Comparison of ENCODE assay signal across 24 cellular contexts in genomic region chr3:129056832-129057231, GRCh38. TPM values are rescaled to one million over a fixed set of nuclear protein-coding genes. Genes with fewer than 3 reads are reported as not detected.
A peak's percentile ranks its signal among the peaks of the same experiment; 100 is the strongest.
DNase-seq lines count a peak whose midpoint lies in the region; ATAC-seq, FAIRE-seq and TF ChIP-seq lines count a peak whose summit lies in the region.
"Had no signal": no experiment of that assay in that cellular context is flagged by ENCODE, and none has a peak within 500 bp of the region (broad histone marks: within the 10 kb centered on the region; RNA-seq: fewer than 3 reads in every experiment).

No MANE protein-coding gene starts in this region.

- no peaks in the 10 kb centered on the region for H3F3A ChIP-seq in Loucy (ENCODE audit: low read depth)

- no peaks in the 10 kb centered on the region for H3K27me3 ChIP-seq in BLaER1
- no peaks in the 10 kb centered on the region for H3K27me3 ChIP-seq in Loucy (ENCODE audit: insufficient read depth, low read length, poor library complexity, severe bottlenecking)
- H3K27me3 ChIP-seq in K562 (ENCODE audit: control insufficient read depth in 2 of 2, insufficient read depth in 2 of 2, low read length in 2 of 2), result no peaks in the 10 kb centered on the region
- no peaks in the 10 kb centered on the region for H3K27me3 ChIP-seq in prostate gland (replicated peaks; ENCODE audit: insufficient read depth)

- peak; percentile 35 for ATAC-seq in K562

- H2AFZ ChIP-seq in Loucy (ENCODE audit: low read length), result 0 out of 2 replicates have a peak overlapping the region, but pooled peaks have one; percentile 25
- no peak overlapping the region; the same call in 1 of the 2 replicates for H2AFZ ChIP-seq in K562 (ENCODE audit: low read depth, low read length)
- no peak overlapping the region for H2AFZ ChIP-seq in OCI-LY7 (ENCODE audit: low read length)
- H2AFZ ChIP-seq: GM23248, PC-9 had no signal

- POLR2A ChIA-PET in K562 (lab: Yijun Ruan, JAX), result interaction anchor here (0.8 kb wide), 1 partner anchor 39 kb away, joined by 3 read pairs; no protein-coding TSS in a partner anchor
- POLR2A ChIA-PET in OCI-LY7 (lab: Charles Lee), result no interaction called here

- no peaks in the 10 kb centered on the region for H3K9me3 ChIP-seq in BLaER1
- H3K9me3 ChIP-seq in Loucy (ENCODE audit: insufficient read depth, low read depth, low read length), result no peaks in the 10 kb centered on the region
- H3K9me3 ChIP-seq in K562 (replicated peaks; ENCODE audit: control insufficient read depth, insufficient read depth, low read depth, low read length), result no peaks in the 10 kb centered on the region
- H3K9me3 ChIP-seq in prostate gland, result no peaks in the 10 kb centered on the region
- H3K9me3 ChIP-seq in OCI-LY7 (ENCODE audit: low read length), result no peaks in the 10 kb centered on the region
- H3K9me3 ChIP-seq: BLaER1 treated with 17β-estradiol and CSF1 and Interleukin-3, amounts not matched to agents 10 nM and 100 nM had no signal

- H3K9me1 ChIP-seq in K562 (ENCODE audit: control insufficient read depth, insufficient read depth, low read length), result no peaks in the 10 kb centered on the region

- H4K20me1 ChIP-seq in BLaER1 (no peaks in the 10 kb centered on the region), Loucy (ENCODE audit: insufficient read depth, low read length, poor library complexity, severe bottlenecking) (no peaks in the 10 kb centered on the region), K562 (replicated peaks; ENCODE audit: control insufficient read depth, insufficient read depth, low read length) (no peaks in the 10 kb centered on the region), OCI-LY7 (ENCODE audit: insufficient read depth, low read length) (no peaks in the 10 kb centered on the region)

- DNase-seq in K562 (ENCODE audit: extremely low read depth in 1 of 4, low spot score in 3 of 4) (peak in 2 of 4 experiments; percentile 53 to 55), erythroblast (lab: John Stamatoyannopoulos, UW) (peak; percentile 85 to 95), prostate gland (ENCODE audit: low spot score) (no peak), SIG-M5 treated with dmso at 0.1 percent for 504 hours (lab: John Stamatoyannopoulos, UW; ENCODE audit: unreplicated experiment) (no peak), OCI-LY7 (ENCODE audit: low spot score) (no peak), NCI-H2081 (lab: John Stamatoyannopoulos, UW) (no peak)
- DNase-seq: CD8-positive, alpha-beta memory T cell; DMS53; GM23248; HCEC 1CT; KBM-7; MV-4-11; NCI-H1694 treated with DMSO at 0.1 percent for 48 hours; NCI-H2107; NCI-H2227 treated with DMSO at 0.1 percent for 48 hours; NCI-H510A treated with DMSO at 0.1 percent for 48 hours; NCI-H774; PC-9; SIG-M5 had no signal

- TF ChIP-seq CTCF in Loucy (conservative IDR thresholded peaks at IDR 0.05; ENCODE audit: low read length) (no peak), K562 (IDR thresholded peaks at IDR 0.05 in 2 of 3, conservative IDR thresholded peaks at IDR 0.05 in 1 of 3; ENCODE audit: insufficient read depth in 2 of 3, low read depth in 1 of 3, low read length in 3 of 3) (no peak), prostate gland (IDR thresholded peaks at IDR 0.05) (no peak), OCI-LY7 (conservative IDR thresholded peaks at IDR 0.05; ENCODE audit: low read length) (no peak)

- peak; percentile 52 for FAIRE-seq in K562 (lab: Jason Lieb, UNC)

- H3K9me2 ChIP-seq in Loucy (replicated peaks; ENCODE audit: low read depth, low read length), result no peaks in the 10 kb centered on the region
- H3K9me2 ChIP-seq in OCI-LY7 (ENCODE audit: insufficient read depth, low read length), result no peaks in the 10 kb centered on the region

- TF ChIP-seq POLR2A in K562 (conservative IDR thresholded peaks at IDR 0.05) (no peak), erythroblast (IDR thresholded peaks at IDR 0.05; ENCODE audit: low read length) (peak; percentile 69), prostate gland (IDR thresholded peaks at IDR 0.05) (no peak)

- H3K4me2 ChIP-seq in BLaER1 (peak overlapping the region; percentile 38), Loucy (ENCODE audit: low read depth, low read length, poor library complexity, severe bottlenecking) (no peak overlapping the region), K562 (ENCODE audit: insufficient read depth, low read length) (peak overlapping the region; percentile 47), OCI-LY7 (ENCODE audit: low read length) (no peak overlapping the region)
- H3K4me2 ChIP-seq: PC-9 had no signal

- peaks cover 88% of the 10 kb centered on the region for H3K4me1 ChIP-seq in BLaER1
- H3K4me1 ChIP-seq in Loucy (ENCODE audit: insufficient read depth, low read length, poor library complexity, severe bottlenecking), result peaks cover 3% of the 10 kb centered on the region
- peaks cover 33 to 47% of the 10 kb centered on the region in 2 experiments; a peak in 4 of 5 replicates for H3K4me1 ChIP-seq in K562 (replicated peaks in 1 of 2; ENCODE audit: control insufficient read depth in 2 of 2, insufficient read depth in 2 of 2, low read length in 2 of 2)
- H3K4me1 ChIP-seq in prostate gland (replicated peaks), result peaks cover 17% of the 10 kb centered on the region
- H3K4me1 ChIP-seq in OCI-LY7 (ENCODE audit: insufficient read depth, low read length, poor library complexity, severe bottlenecking), result peaks cover 24% of the 10 kb centered on the region

- BruUV-seq in K562 (replicated peaks; lab: Mats Ljungman, UMichigan), result no TSS peak
- BruUV-seq in OCI-LY7 (replicated peaks; lab: Mats Ljungman, UMichigan), result no TSS peak

- no peak for TF ChIP-seq RAD21 in K562 (CRISPR knock-in tag; conservative IDR thresholded peaks at IDR 0.05 in 1 of 2, IDR thresholded peaks at IDR 0.05 in 1 of 2)

- H3K36me3 ChIP-seq in BLaER1 (no peaks in the 10 kb centered on the region), Loucy (ENCODE audit: insufficient read depth, low read length) (no peaks in the 10 kb centered on the region), K562 (ENCODE audit: control insufficient read depth, insufficient read depth, low read length) (no peaks in the 10 kb centered on the region), prostate gland (no peaks in the 10 kb centered on the region), OCI-LY7 (ENCODE audit: insufficient read depth, low read length) (no peaks in the 10 kb centered on the region)
- H3K36me3 ChIP-seq: BLaER1 treated with 17β-estradiol and CSF1 and Interleukin-3, amounts not matched to agents 10 nM and 100 nM had no signal

- WGBS in K562 (ENCODE audit: insufficient coverage, low coverage, missing lambda C conversion rate), result 0% methylated on average over 1 of the region's 1 CpG
- WGBS in prostate gland, result 48% methylated on average over 1 of the region's 1 CpG

- H3K9ac ChIP-seq in BLaER1, result peak overlapping the region; percentile 31; the same call in 1 of the 2 replicates
- H3K9ac ChIP-seq in Loucy (ENCODE audit: low read depth, low read length, poor library complexity, severe bottlenecking), result no peak overlapping the region
- no peak overlapping the region; a peak in 1 of 4 replicates for H3K9ac ChIP-seq in K562 (ENCODE audit: insufficient read depth in 1 of 2, low read depth in 2 of 2, low read length in 2 of 2)
- H3K9ac ChIP-seq: BLaER1 treated with 17β-estradiol and CSF1 and Interleukin-3, amounts not matched to agents 10 nM and 100 nM; GM23248 had no signal

- H3K27ac ChIP-seq in BLaER1 (peak overlapping the region; percentile 30; the same call in 1 of the 2 replicates), K562 (ENCODE audit: extremely low read depth, low read depth, low read length) (no peak overlapping the region; the same call in 2 of the 3 replicates), prostate gland (peak overlapping the region in 1 of 2 donors; percentile 55), OCI-LY7 (ENCODE audit: low read depth, low read length, poor library complexity, severe bottlenecking) (no peak overlapping the region)
- H3K27ac ChIP-seq: BLaER1 treated with 17β-estradiol and CSF1 and Interleukin-3, amounts not matched to agents 10 nM and 100 nM; GM23248; PC-9; RWPE1 had no signal

- CTCF ChIA-PET in K562 (lab: Yijun Ruan, JAX; ENCODE audit: low intra/inter-chr PET ratio) (no interaction called here), OCI-LY7 (lab: Charles Lee; ENCODE audit: unreplicated experiment) (no interaction called here)

- TF ChIP-seq EP300 in K562 (IDR thresholded peaks at IDR 0.05; ENCODE audit: low read length), result peak; percentile 19; the same call in 1 of the 2 replicates

- intact Hi-C loops in K562 (cut with micrococcal nuclease), result no loop called here
- intact Hi-C loops in prostate gland (cut with DNase I), result loop anchor here (10.0 kb wide), 1 partner anchor 82 kb away; no protein-coding TSS in a partner anchor
- intact Hi-C loops in OCI-LY7 (cut with micrococcal nuclease; ENCODE audit: unreplicated experiment), result no loop called here

- in situ Hi-C loops in K562 (cut with MboI), result no loop called here

- H3K79me2 ChIP-seq in Loucy (ENCODE audit: insufficient read depth, low read length) (no peaks in the 10 kb centered on the region), K562 (ENCODE audit: control insufficient read depth, insufficient read depth, low read length) (no peaks in the 10 kb centered on the region), OCI-LY7 (ENCODE audit: insufficient read depth, low read depth, low read length) (no peaks in the 10 kb centered on the region)

- no peak overlapping the region for H3K4me3 ChIP-seq in BLaER1
- no peak overlapping the region for H3K4me3 ChIP-seq in Loucy (ENCODE audit: low read length, poor library complexity, severe bottlenecking)
- H3K4me3 ChIP-seq in K562, result no peak overlapping the region
- no peak overlapping the region for H3K4me3 ChIP-seq in prostate gland
- H3K4me3 ChIP-seq in OCI-LY7 (ENCODE audit: low read depth, low read length, poor library complexity, severe bottlenecking), result no peak overlapping the region
- H3K4me3 ChIP-seq: BLaER1 treated with 17β-estradiol and CSF1 and Interleukin-3, amounts not matched to agents 10 nM and 100 nM; GM23248; PC-9 had no signal

RNA-seq across cellular contexts. Expression of gene GP9, which starts 3.7 kb away (rescaled TPM):
- not detected in 2 replicates for total RNA-seq in K562 (2011; cell fraction: chromatin; rRNA removed; ENCODE audit: low replicate concordance)
- not detected in 2 replicates for total RNA-seq in K562 (2011; cell fraction: nucleolus; rRNA removed)
- total RNA-seq in K562 (2011; cell fraction: nucleoplasm; rRNA removed), result not detected in 2 replicates
- total RNA-seq in K562 (2014; rRNA removed) (not detected in 2 replicates), K562 (2014; rRNA removed; fragmentation: Illumina TruSeq; extraction: Trizol) (not detected in 2 replicates), K562 (2015; rRNA removed; fragmentation: Illumina TruSeq; extraction: Trizol) (not detected in 2 replicates), K562 (2021) (not detected in 2 replicates), prostate gland (not detected), OCI-LY7 (2022) (not detected in 2 replicates)
- polyA plus RNA-seq in K562 (2011; rRNA removed) (not detected in 2 replicates), K562 (2014; fragmentation: Illumina TruSeq; extraction: Trizol) (not detected in 2 replicates), K562 (2014; fragmentation: Nextera tagmentation; extraction: Ambion mirVana) (not detected), K562 (2014; rRNA removed) (not detected in 2 replicates)
- 0.07 TPM in 1 of 2 replicates, not detected in the other for polyA plus RNA-seq in K562 (2011; cell fraction: cytosol; rRNA removed)
- polyA plus RNA-seq in K562 (2011; cell fraction: nucleus; rRNA removed), result not detected in 2 replicates
- not detected in 2 replicates for polyA plus RNA-seq in K562 (2012)
- not detected in 2 replicates for polyA minus RNA-seq in K562 (2011; rRNA and poly(A)+ RNA removed)
- not detected in 2 replicates for polyA minus RNA-seq in K562 (2011; cell fraction: cytosol; rRNA and poly(A)+ RNA removed)
- not detected in 2 replicates for polyA minus RNA-seq in K562 (2011; cell fraction: nucleus; rRNA and poly(A)+ RNA removed)
- not detected in 2 replicates for total RNA-seq in OCI-LY7 (2014; rRNA removed; shearing (Covaris generic))
- total RNA-seq: A673; CD8-positive, alpha-beta memory T cell; GM23248; PC-9 had no signal
- polyA plus RNA-seq: CD8-positive, alpha-beta memory T cell; GM23248 had no signal

RNA-seq across cellular contexts. Expression of gene EFCC1, which starts 55.7 kb away (rescaled TPM):
- total RNA-seq in K562 (2011; cell fraction: chromatin; rRNA removed; ENCODE audit: low replicate concordance), result not detected in 2 replicates
- total RNA-seq in K562 (2011; cell fraction: nucleolus; rRNA removed), result not detected in 2 replicates
- total RNA-seq in K562 (2011; cell fraction: nucleoplasm; rRNA removed), result not detected in 2 replicates
- total RNA-seq in K562 (2014; rRNA removed), result not detected in 2 replicates
- not detected in 2 replicates for total RNA-seq in K562 (2014; rRNA removed; fragmentation: Illumina TruSeq; extraction: Trizol)
- total RNA-seq in K562 (2015; rRNA removed; fragmentation: Illumina TruSeq; extraction: Trizol), result not detected in 2 replicates
- 0.07 TPM in 1 of 2 replicates, not detected in the other for total RNA-seq in K562 (2021)
- not detected in 2 replicates for polyA plus RNA-seq in K562 (2011; rRNA removed)
- polyA plus RNA-seq in K562 (2011; cell fraction: cytosol; rRNA removed), result not detected in 2 replicates
- polyA plus RNA-seq in K562 (2011; cell fraction: nucleus; rRNA removed), result not detected in 2 replicates
- polyA plus RNA-seq in K562 (2012), result not detected in 2 replicates
- not detected in 2 replicates for polyA plus RNA-seq in K562 (2014; fragmentation: Illumina TruSeq; extraction: Trizol)
- polyA plus RNA-seq in K562 (2014; fragmentation: Nextera tagmentation; extraction: Ambion mirVana), result not detected
- polyA plus RNA-seq in K562 (2014; rRNA removed), result not detected in 2 replicates
- not detected in 2 replicates for polyA minus RNA-seq in K562 (2011; rRNA and poly(A)+ RNA removed)
- polyA minus RNA-seq in K562 (2011; cell fraction: cytosol; rRNA and poly(A)+ RNA removed), result not detected in 2 replicates
- not detected in 2 replicates for polyA minus RNA-seq in K562 (2011; cell fraction: nucleus; rRNA and poly(A)+ RNA removed)
- 1 to 10 TPM; 1.8 to 4.0 TPM for total RNA-seq in prostate gland
- total RNA-seq in OCI-LY7 (2014; rRNA removed; shearing (Covaris generic)), result not detected in 2 replicates
- total RNA-seq in OCI-LY7 (2022), result not detected in 2 replicates
- total RNA-seq: A673, GM23248 had no signal
- polyA plus RNA-seq: GM23248 had no signal

Comparison
In these comparisons a context has a peak if more than half of its experiments do, and no peak if none do; other contexts are left out.
1. H3K4me2 ChIP-seq: peak in BLaER1 (single experiment) and K562 (single experiment); none in Loucy (single experiment) and OCI-LY7 (single experiment).
2. DNase-seq: peak in erythroblast (2 of 2); none in prostate gland (single experiment), SIG-M5 treated with dmso at 0.1 percent for 504 hours (single experiment), OCI-LY7 (single experiment) and NCI-H2081 (0 of 2).